ENCODE assay signal across 11 cellular contexts in genomic region chr12:120724720-120725119, GRCh38. TPM values are rescaled to one million over a fixed set of nuclear protein-coding genes. Genes with fewer than 3 reads are reported as not detected.
DNase-seq lines count a peak whose midpoint lies in the region; ATAC-seq and TF ChIP-seq lines count a peak whose summit lies in the region.
"Had no signal": no experiment of that assay in that cellular context is flagged by ENCODE, and none has a peak within 500 bp of the region (broad histone marks: within the 10 kb centered on the region; RNA-seq: fewer than 3 reads in every experiment).

No MANE protein-coding gene starts in this region.

- DNase-seq in CD14-positive monocyte (ENCODE audit: low spot score) (no peak), adrenal gland (no peak), HuH-7.5 (ENCODE audit: low spot score) (no peak), NCI-H187 treated with DMSO at 0.1 percent for 48 hours (lab: John Stamatoyannopoulos, UW) (no peak), NCI-H748 (lab: John Stamatoyannopoulos, UW; ENCODE audit: unreplicated experiment) (no peak)
- no peak for DNase-seq in naive thymus-derived CD8-positive, alpha-beta T cell
- DNase-seq: NCI-H146, WERI-Rb-1 had no signal

- H3K36me3 ChIP-seq in HUES48 (ENCODE audit: control insufficient read depth, insufficient read depth, low read length) = peaks cover 45% of the 10 kb centered on the region
- peaks cover 0 to 66% of the 10 kb centered on the region in 2 donors for H3K36me3 ChIP-seq in adrenal gland (replicated peaks in 1 of 2)

- peaks cover 0 to 2% (median 0%) of the 10 kb centered on the region in 7 donors for H3K9me3 Mint-ChIP-seq in CD14-positive monocyte
- no peaks in the 10 kb centered on the region for H3K9me3 Mint-ChIP-seq in naive thymus-derived CD8-positive, alpha-beta T cell

- peaks cover 47% of the 10 kb centered on the region for H3K4me1 Mint-ChIP-seq in CD14-positive monocyte
- peaks cover 8 to 32% (median 26%) of the 10 kb centered on the region in 4 donors for H3K4me1 Mint-ChIP-seq in naive thymus-derived CD8-positive, alpha-beta T cell

- peaks cover 51 to 68% of the 10 kb centered on the region in 2 donors for H3K36me3 Mint-ChIP-seq in CD14-positive monocyte
- H3K36me3 Mint-ChIP-seq in naive thymus-derived CD8-positive, alpha-beta T cell = peaks cover 0 to 50% (median 14%) of the 10 kb centered on the region in 3 donors

- H3K27me3 Mint-ChIP-seq in CD14-positive monocyte (ENCODE audit: low read depth in 3 of 3) = peaks cover 0 to 1% (median 1%) of the 10 kb centered on the region in 3 donors
- no peaks in the 10 kb centered on the region for H3K27me3 Mint-ChIP-seq in naive thymus-derived CD8-positive, alpha-beta T cell

- TF ChIP-seq CTCF in CD14-positive monocyte (IDR thresholded peaks at IDR 0.05) (no peak), adrenal gland (IDR thresholded peaks at IDR 0.05) (no peak)

- POLR2A ChIA-PET in naive thymus-derived CD8-positive, alpha-beta T cell (lab: Charles Lee) = no interaction called here

- H3K27ac ChIP-seq in HUES48 (ENCODE audit: low read depth, low read length) (no peak overlapping the region), adrenal gland (peak overlapping the region in 4 of 5 donors; percentile 53 to 80 (median 75))

- peaks cover 9% of the 10 kb centered on the region; the same call in 1 of the 2 replicates for H3K4me1 ChIP-seq in HUES48 (ENCODE audit: control insufficient read depth, insufficient read depth, low read length)
- peaks cover 16 to 37% of the 10 kb centered on the region in 2 donors for H3K4me1 ChIP-seq in adrenal gland (replicated peaks in 1 of 2)

- H3K9me3 ChIP-seq in HUES48 (ENCODE audit: control insufficient read depth, insufficient read depth, low read length) (no peaks in the 10 kb centered on the region), adrenal gland (replicated peaks in 1 of 3) (no peaks in the 10 kb centered on the region)
- H3K9me3 ChIP-seq: suprapubic skin had no signal

- WGBS in adrenal gland, 4 donors = 61 to 77% (median 71%) methylated on average over 5 of the region's 5 CpGs

- no peak for ATAC-seq in naive thymus-derived CD8-positive, alpha-beta T cell
- no peak for ATAC-seq in HG03469 (IDR thresholded peaks at IDR 0.05; ENCODE audit: unreplicated experiment)

- H3K4me3 ChIP-seq in HUES48 (ENCODE audit: low read depth, low read length) (peak overlapping the region; percentile 76), adrenal gland (no peak overlapping the region)

- no peak overlapping the region for H3K9ac ChIP-seq in HUES48 (ENCODE audit: low read depth, low read length)

- intact Hi-C loops in CD14-positive monocyte (cut with micrococcal nuclease) = loop anchor here (5.0 kb wide), 1 partner anchor 37 kb away; the partner anchor contains the start of gene MLEC (in 2 of the 2)
- intact Hi-C loops in adrenal gland (cut with DNase I) = no loop called here

- H3K27me3 ChIP-seq in HUES48 (ENCODE audit: control insufficient read depth, insufficient read depth, low read length) (0 out of 2 replicates have a peak, but pooled peaks cover 6% of the 10 kb centered on the region), adrenal gland (no peaks in the 10 kb centered on the region)
- H3K27me3 ChIP-seq: suprapubic skin had no signal

- TF ChIP-seq POLR2A in adrenal gland (IDR thresholded peaks at IDR 0.05) = no peak

- H3K4me3 Mint-ChIP-seq in CD14-positive monocyte = peak overlapping the region; percentile 87 to 93
- H3K4me3 Mint-ChIP-seq in naive thymus-derived CD8-positive, alpha-beta T cell = peak overlapping the region; percentile 79 to 95 (median 93)

- peak overlapping the region in 2 of 7 donors; percentile 2 to 54 for H3K27ac Mint-ChIP-seq in CD14-positive monocyte
- peak overlapping the region in 8 of 10 donors; percentile 4 to 71 (median 56) for H3K27ac Mint-ChIP-seq in naive thymus-derived CD8-positive, alpha-beta T cell

RNA-seq across cellular contexts. Expression of gene ACADS, which starts 0.9 kb away (rescaled TPM):
- 10 to 100 TPM; 18.2 to 25.1 TPM for polyA plus RNA-seq in CD14-positive monocyte
- total RNA-seq in adrenal gland = 100 to 1,000 TPM in 4 of 8 donors, 10 to 100 TPM in 4; 54.9 to 179 (median 97.4) TPM
- 10 to 100 TPM in 2 of 3 donors, 1 to 10 TPM in 1; 6.2 to 68.4 (median 53.9) TPM for polyA plus RNA-seq in adrenal gland
- total RNA-seq in naive thymus-derived CD8-positive, alpha-beta T cell = 10 to 100 TPM; 14.7 to 15.6 TPM
- polyA plus RNA-seq in naive thymus-derived CD8-positive, alpha-beta T cell = 10 to 100 TPM; 17.7 to 25.7 (median 22.7) TPM

RNA-seq across cellular contexts. Expression of gene UNC119B, which starts 14.5 kb away (rescaled TPM):
- 1 to 10 TPM; 1.1 to 2.1 TPM for polyA plus RNA-seq in CD14-positive monocyte
- total RNA-seq in adrenal gland = 10 to 100 TPM; 44.4 to 97.5 (median 70.0) TPM
- 10 to 100 TPM; 14.0 to 43.9 (median 17.9) TPM for polyA plus RNA-seq in adrenal gland
- total RNA-seq in naive thymus-derived CD8-positive, alpha-beta T cell = 10 to 100 TPM; 23.3 to 24.2 TPM
- 10 to 100 TPM in 1 of 3 donors, 1 to 10 TPM in 2; 9.6 to 11.5 (median 9.7) TPM for polyA plus RNA-seq in naive thymus-derived CD8-positive, alpha-beta T cell

RNA-seq across cellular contexts. Expression of gene MLEC, which starts 37.8 kb away (rescaled TPM):
- polyA plus RNA-seq in CD14-positive monocyte = 10 to 100 TPM; 65.3 to 79.5 TPM
- 100 to 1,000 TPM; 210 to 555 (median 303) TPM for total RNA-seq in adrenal gland
- polyA plus RNA-seq in adrenal gland = 100 to 1,000 TPM in 1 of 3 donors, 10 to 100 TPM in 2; 68.3 to 286 (median 90.0) TPM
- total RNA-seq in naive thymus-derived CD8-positive, alpha-beta T cell = 10 to 100 TPM; 40.7 to 44.6 TPM
- polyA plus RNA-seq in naive thymus-derived CD8-positive, alpha-beta T cell = 10 to 100 TPM; 32.7 to 41.2 (median 36.0) TPM

Comparison
In these comparisons a context has a peak if more than half of its experiments do, and no peak if none do; other contexts are left out.
1. intact Hi-C loops: an anchor here in CD14-positive monocyte (5.0 kb wide); none called in adrenal gland.